Comparison of ENCODE assay signal across 23 cellular contexts in the genomic region with DNA sequence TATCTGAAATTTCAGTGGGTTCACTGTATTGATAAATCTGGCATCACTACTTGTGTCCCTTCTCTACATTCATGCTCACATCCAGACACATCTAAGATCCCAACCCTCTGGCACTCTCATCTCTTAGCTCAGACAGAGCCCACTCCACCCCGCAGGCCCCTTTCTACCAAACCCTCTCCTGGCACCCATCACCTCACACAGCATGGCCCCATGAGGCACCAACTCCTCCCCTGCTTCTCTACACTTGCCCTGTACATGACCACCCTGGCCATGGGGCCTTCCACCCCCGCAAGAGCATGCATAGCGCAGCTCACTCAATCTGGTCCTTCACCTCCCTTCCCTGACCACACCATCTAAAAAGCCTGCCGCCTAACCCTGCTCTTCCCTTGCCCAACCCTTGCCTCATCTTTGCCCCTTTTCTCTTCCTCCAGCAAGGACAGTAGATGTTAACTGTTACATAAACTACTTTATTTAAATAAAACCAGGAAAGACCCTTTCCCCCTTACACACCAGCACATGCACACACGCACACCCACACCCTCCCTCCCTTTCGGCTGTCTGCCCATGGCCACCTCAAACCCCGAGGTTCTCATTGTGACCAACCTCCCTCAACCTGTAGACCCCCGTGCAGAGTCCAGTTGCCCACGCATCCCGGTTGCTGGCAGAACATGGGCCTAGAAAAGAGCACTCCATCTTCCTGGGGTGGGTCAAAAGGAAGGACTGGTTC. TPM values are rescaled to one million over a fixed set of nuclear protein-coding genes. Genes with fewer than 3 reads are reported as not detected.
A peak's percentile ranks its signal among the peaks of the same experiment; 100 is the strongest.
DNase-seq lines count a peak whose midpoint lies in the region; ATAC-seq and TF ChIP-seq lines count a peak whose summit lies in the region.
"Had no signal": no experiment of that assay in that cellular context is flagged by ENCODE, and none has a peak within 500 bp of the region (broad histone marks: within the 10 kb centered on the region; RNA-seq: fewer than 3 reads in every experiment).

No MANE protein-coding gene starts in this region.

- no peak for TF ChIP-seq POLR2A in testis (IDR thresholded peaks at IDR 0.05)

- no peaks in the 10 kb centered on the region for H3K27me3 Mint-ChIP-seq in activated naive CD4-positive, alpha-beta T cell treated with anti-CD3 and anti-CD28 coated beads, Interleukin-2, amount 10 ng/mL, durations not matched to agents 7 days and 5 days
- H3K27me3 Mint-ChIP-seq in CD4-positive, alpha-beta memory T cell = peaks cover 0 to 3% of the 10 kb centered on the region in 2 donors
- no peaks in the 10 kb centered on the region for H3K27me3 Mint-ChIP-seq in activated T-helper 17 cell treated with anti-CD3 and anti-CD28 coated beads, Interleukin-2, amount 50 U/mL, for 72 hours
- H3K27me3 Mint-ChIP-seq in naive thymus-derived CD8-positive, alpha-beta T cell = no peaks in the 10 kb centered on the region
- H3K27me3 Mint-ChIP-seq: IgD-negative memory B cell had no signal

- H3K4me3 Mint-ChIP-seq in activated naive CD4-positive, alpha-beta T cell treated with anti-CD3 and anti-CD28 coated beads, Interleukin-2, amount 10 ng/mL, durations not matched to agents 7 days and 5 days = no peak overlapping the region
- no peak overlapping the region for H3K4me3 Mint-ChIP-seq in CD4-positive, alpha-beta memory T cell
- H3K4me3 Mint-ChIP-seq in activated T-helper 17 cell treated with anti-CD3 and anti-CD28 coated beads, Interleukin-2, amount 50 U/mL, for 72 hours = no peak overlapping the region
- no peak overlapping the region for H3K4me3 Mint-ChIP-seq in naive thymus-derived CD8-positive, alpha-beta T cell
- H3K4me3 Mint-ChIP-seq: activated T-cell treated with anti-CD3 and anti-CD28 coated beads, Interleukin-2, amount 50 U/mL, for 72 hours; natural killer cell had no signal

- no peaks in the 10 kb centered on the region for H3K27me3 ChIP-seq in CD4-positive, alpha-beta memory T cell (ENCODE audit: insufficient read depth, low read length)
- no peaks in the 10 kb centered on the region for H3K27me3 ChIP-seq in testis
- H3K27me3 ChIP-seq: pancreas, suprapubic skin had no signal

- no peaks in the 10 kb centered on the region for H3K9me3 ChIP-seq in CD4-positive, alpha-beta memory T cell (ENCODE audit: control insufficient read depth in 1 of 2, low read length in 2 of 2)
- H3K9me3 ChIP-seq in testis = no peaks in the 10 kb centered on the region
- H3K9me3 ChIP-seq: pancreas, suprapubic skin had no signal

- peaks cover 33% of the 10 kb centered on the region for H3K36me3 Mint-ChIP-seq in activated naive CD4-positive, alpha-beta T cell treated with anti-CD3 and anti-CD28 coated beads, Interleukin-2, amount 10 ng/mL, durations not matched to agents 7 days and 5 days
- peaks cover 24 to 36% of the 10 kb centered on the region in 2 donors for H3K36me3 Mint-ChIP-seq in CD4-positive, alpha-beta memory T cell
- H3K36me3 Mint-ChIP-seq in activated T-helper 17 cell treated with anti-CD3 and anti-CD28 coated beads, Interleukin-2, amount 50 U/mL, for 72 hours (ENCODE audit: low read depth) = peaks cover 37% of the 10 kb centered on the region
- H3K36me3 Mint-ChIP-seq in naive thymus-derived CD8-positive, alpha-beta T cell = peaks cover 0 to 34% (median 20%) of the 10 kb centered on the region in 3 donors

- CTCF ChIA-PET in activated naive CD4-positive, alpha-beta T cell treated with anti-CD3 and anti-CD28 coated beads, Interleukin-2, amount 10 ng/mL, durations not matched to agents 7 days and 5 days (lab: Charles Lee) = no interaction called here
- CTCF ChIA-PET in CD4-positive, alpha-beta memory T cell (lab: Charles Lee; ENCODE audit: partially characterized antibody) = interaction anchor here (1.4 kb wide), 1 partner anchor 187 kb away, joined by 3 read pairs; no protein-coding TSS in a partner anchor

- 78 to 91% methylated on average over 10 of the region's 10 CpGs for WGBS in testis, 2 donors

- H3K9me3 Mint-ChIP-seq in activated naive CD4-positive, alpha-beta T cell treated with anti-CD3 and anti-CD28 coated beads, Interleukin-2, amount 10 ng/mL, durations not matched to agents 7 days and 5 days = no peaks in the 10 kb centered on the region
- peaks cover 0 to 1% (median 0%) of the 10 kb centered on the region in 8 donors for H3K9me3 Mint-ChIP-seq in CD4-positive, alpha-beta memory T cell
- no peaks in the 10 kb centered on the region for H3K9me3 Mint-ChIP-seq in activated T-helper 17 cell treated with anti-CD3 and anti-CD28 coated beads, Interleukin-2, amount 50 U/mL, for 72 hours
- no peaks in the 10 kb centered on the region for H3K9me3 Mint-ChIP-seq in naive thymus-derived CD8-positive, alpha-beta T cell
- H3K9me3 Mint-ChIP-seq: activated T-cell treated with anti-CD3 and anti-CD28 coated beads, Interleukin-2, amount 50 U/mL, for 72 hours; IgD-negative memory B cell; natural killer cell had no signal

- intact Hi-C loops in CD4-positive, alpha-beta memory T cell (cut with micrococcal nuclease) = loop anchor here (5.0 kb wide), 1 partner anchor 1128 kb away; no protein-coding TSS in a partner anchor
- intact Hi-C loops in testis (cut with DNase I; ENCODE audit: low total_unique reads) = no loop called here

- peaks cover 5% of the 10 kb centered on the region for H3K4me1 Mint-ChIP-seq in activated naive CD4-positive, alpha-beta T cell treated with anti-CD3 and anti-CD28 coated beads, Interleukin-2, amount 10 ng/mL, durations not matched to agents 7 days and 5 days
- peaks cover 0 to 7% (median 3%) of the 10 kb centered on the region in 4 donors for H3K4me1 Mint-ChIP-seq in CD4-positive, alpha-beta memory T cell
- peaks cover 6% of the 10 kb centered on the region for H3K4me1 Mint-ChIP-seq in activated T-helper 17 cell treated with anti-CD3 and anti-CD28 coated beads, Interleukin-2, amount 50 U/mL, for 72 hours
- H3K4me1 Mint-ChIP-seq in naive thymus-derived CD8-positive, alpha-beta T cell = peaks cover 11 to 25% (median 19%) of the 10 kb centered on the region in 4 donors

- POLR2A ChIA-PET in CD4-positive, alpha-beta memory T cell (lab: Charles Lee; ENCODE audit: partially characterized antibody) = no interaction called here
- POLR2A ChIA-PET in naive thymus-derived CD8-positive, alpha-beta T cell (lab: Charles Lee) = no interaction called here

- H3K27ac Mint-ChIP-seq in activated naive CD4-positive, alpha-beta T cell treated with anti-CD3 and anti-CD28 coated beads, Interleukin-2, amount 10 ng/mL, durations not matched to agents 7 days and 5 days = peak overlapping the region; percentile 28
- H3K27ac Mint-ChIP-seq in CD4-positive, alpha-beta memory T cell = peak overlapping the region in 5 of 7 donors; percentile 12 to 86 (median 54)
- H3K27ac Mint-ChIP-seq in activated T-helper 17 cell treated with anti-CD3 and anti-CD28 coated beads, Interleukin-2, amount 50 U/mL, for 72 hours = peak overlapping the region; percentile 37
- H3K27ac Mint-ChIP-seq in naive thymus-derived CD8-positive, alpha-beta T cell = peak overlapping the region in 9 of 10 donors; percentile 6 to 86 (median 67)
- H3K27ac Mint-ChIP-seq: activated T-cell treated with anti-CD3 and anti-CD28 coated beads, Interleukin-2, amount 50 U/mL, for 72 hours had no signal

- no peak for ATAC-seq in activated T-helper 17 cell treated with anti-CD3 and anti-CD28 coated beads, Interleukin-2, amount 50 U/mL, for 72 hours (replicated peaks)
- ATAC-seq in naive thymus-derived CD8-positive, alpha-beta T cell = no peak
- ATAC-seq in HG02938 (IDR thresholded peaks at IDR 0.05; ENCODE audit: unreplicated experiment) = no peak
- ATAC-seq: activated T-cell treated with anti-CD3 and anti-CD28 coated beads, Interleukin-2, amount 50 U/mL, for 72 hours; natural killer cell had no signal

- H3K4me1 ChIP-seq in CD4-positive, alpha-beta memory T cell (ENCODE audit: insufficient read depth, low read length) = no peaks in the 10 kb centered on the region
- no peaks in the 10 kb centered on the region for H3K4me1 ChIP-seq in testis
- H3K4me1 ChIP-seq: pancreas had no signal

- no peak for DNase-seq in activated naive CD4-positive, alpha-beta T cell treated with anti-CD3 and anti-CD28 coated beads, Interleukin-2, amount 10 ng/mL, durations not matched to agents 7 days and 5 days
- no peak for DNase-seq in activated naive CD4-positive, alpha-beta T cell treated with anti-CD3 and anti-CD28 coated beads, Interleukin-2, amount 50 U/mL, for 16 hours
- no peak for DNase-seq in CD4-positive, alpha-beta memory T cell
- no peak for DNase-seq in naive thymus-derived CD8-positive, alpha-beta T cell
- DNase-seq in NCI-H2029 treated with DMSO at 0.1 percent for 48 hours (lab: John Stamatoyannopoulos, UW) = no peak
- no peak for DNase-seq in testis
- DNase-seq: ACHN; activated T-cell treated with anti-CD3 and anti-CD28 coated beads, Interleukin-2, amount 50 U/mL, for 72 hours; natural killer cell; NCI-H1417 treated with DMSO at 0.1 percent for 48 hours; NCI-H524 treated with DMSO at 0.1 percent for 48 hours; pancreas; stimulated activated CD4-positive, alpha-beta T cell treated with anti-CD3 and anti-CD28 coated beads, Interleukin-15, amount 100 ng/mL, for 24 hours; stimulated activated CD8-positive, alpha-beta memory T cell treated with anti-CD3 and anti-CD28 coated beads, Interleukin-4, amount 100 ng/mL, for 48 hours; T-helper 9 cell had no signal

- peaks cover 29% of the 10 kb centered on the region for H3K36me3 ChIP-seq in CD4-positive, alpha-beta memory T cell (ENCODE audit: insufficient read depth, low read length)
- H3K36me3 ChIP-seq in testis (ENCODE audit: low read depth, missing control alignments) = no peaks in the 10 kb centered on the region

- no peak overlapping the region for H3K4me3 ChIP-seq in CD4-positive, alpha-beta memory T cell (ENCODE audit: low read length in 2 of 2)
- H3K4me3 ChIP-seq in testis = no peak overlapping the region
- H3K4me3 ChIP-seq: coronary artery, pancreas, SK-N-MC, suprapubic skin had no signal

- no peak for TF ChIP-seq CTCF in testis (IDR thresholded peaks at IDR 0.05)

- no peak overlapping the region for H3K27ac ChIP-seq in CD4-positive, alpha-beta memory T cell (ENCODE audit: low read depth, low read length)
- no peak overlapping the region for H3K27ac ChIP-seq in testis
- H3K27ac ChIP-seq: pancreas, SK-N-MC, suprapubic skin had no signal

RNA-seq across cellular contexts. Expression of a gene that starts 15.6 kb away (rescaled TPM):
- 10 to 100 TPM; 40.9 to 43.4 TPM for total RNA-seq in CD4-positive, alpha-beta memory T cell
- 1 to 10 TPM in 1 of 2 donors, under 1 TPM in 1; 0.77 to 4.4 TPM for polyA plus RNA-seq in CD4-positive, alpha-beta memory T cell
- total RNA-seq in activated T-helper 17 cell treated with anti-CD3 and anti-CD28 coated beads, Interleukin-2, amount 50 U/mL, for 72 hours = 10 to 100 TPM; 21.0 to 25.6 TPM
- 10 to 100 TPM; 28.5 to 29.9 TPM for total RNA-seq in naive thymus-derived CD8-positive, alpha-beta T cell
- 1 to 10 TPM; 1.6 to 3.5 (median 2.6) TPM for polyA plus RNA-seq in naive thymus-derived CD8-positive, alpha-beta T cell
- 10 to 100 TPM; 31.1 to 31.5 TPM for total RNA-seq in testis
- 26.8 TPM for polyA plus RNA-seq in testis (ENCODE audit: insufficient read depth, low read depth, low replicate concordance)

RNA-seq across cellular contexts. Expression of a gene that starts 27.9 kb away (rescaled TPM):
- 10 to 100 TPM; 39.7 to 42.8 TPM for total RNA-seq in CD4-positive, alpha-beta memory T cell
- 10 to 100 TPM; 12.4 to 29.2 TPM for polyA plus RNA-seq in CD4-positive, alpha-beta memory T cell
- total RNA-seq in activated T-helper 17 cell treated with anti-CD3 and anti-CD28 coated beads, Interleukin-2, amount 50 U/mL, for 72 hours = 10 to 100 TPM; 36.1 to 38.8 TPM
- total RNA-seq in naive thymus-derived CD8-positive, alpha-beta T cell = 10 to 100 TPM; 35.8 to 37.2 TPM
- 10 to 100 TPM; 17.9 to 25.6 (median 19.6) TPM for polyA plus RNA-seq in naive thymus-derived CD8-positive, alpha-beta T cell
- 10 to 100 TPM; 57.3 to 65.0 TPM for total RNA-seq in testis
- 28.4 TPM for polyA plus RNA-seq in testis (ENCODE audit: insufficient read depth, low read depth, low replicate concordance)

RNA-seq across cellular contexts. Expression of a gene that starts 48.7 kb away (rescaled TPM):
- total RNA-seq in CD4-positive, alpha-beta memory T cell = 10 to 100 TPM; 70.8 to 74.8 TPM
- 10 to 100 TPM; 10.9 to 13.0 TPM for polyA plus RNA-seq in CD4-positive, alpha-beta memory T cell
- 100 to 1,000 TPM; 103 to 108 TPM for total RNA-seq in activated T-helper 17 cell treated with anti-CD3 and anti-CD28 coated beads, Interleukin-2, amount 50 U/mL, for 72 hours
- 10 to 100 TPM; 68.9 to 69.6 TPM for total RNA-seq in naive thymus-derived CD8-positive, alpha-beta T cell
- polyA plus RNA-seq in naive thymus-derived CD8-positive, alpha-beta T cell = 1 to 10 TPM; 5.2 to 9.3 (median 5.9) TPM
- 10 to 100 TPM; 86.2 to 89.4 TPM for total RNA-seq in testis
- polyA plus RNA-seq in testis (ENCODE audit: insufficient read depth, low read depth, low replicate concordance) = 82.9 TPM

RNA-seq across cellular contexts. Expression of a gene that starts 54.6 kb away (rescaled TPM):
- not detected for total RNA-seq in CD4-positive, alpha-beta memory T cell
- polyA plus RNA-seq in CD4-positive, alpha-beta memory T cell = not detected
- total RNA-seq in activated T-helper 17 cell treated with anti-CD3 and anti-CD28 coated beads, Interleukin-2, amount 50 U/mL, for 72 hours = not detected
- not detected for total RNA-seq in naive thymus-derived CD8-positive, alpha-beta T cell
- not detected for polyA plus RNA-seq in naive thymus-derived CD8-positive, alpha-beta T cell
- under 1 TPM; 0.43 to 0.79 TPM for total RNA-seq in testis
- 0.91 TPM for polyA plus RNA-seq in testis (ENCODE audit: insufficient read depth, low read depth, low replicate concordance)
- total RNA-seq: activated T-cell treated with anti-CD3 and anti-CD28 coated beads, Interleukin-2, amount 50 U/mL, for 72 hours; mesenteric fat pad; natural killer cell; pancreas; sciatic nerve; suprapubic skin had no signal
- polyA plus RNA-seq: IgD-negative memory B cell, pancreas had no signal
